1 cellular context compared by ENCODE assay signal in genomic region chr3:113695818-113696645, GRCh38.
A peak's percentile ranks its signal among the peaks of the same experiment; 100 is the strongest.
TF ChIP-seq lines count a peak whose summit lies in the region.

TSS of gene USF3 (minus strand) at chr3:113696642. CDS start at chr3:113674878, 21,764 bp downstream.

TF ChIP-seq in HepG2, 621 proteins besides CTCF, POLR2A, EP300 and RAD21 (continued from another document and continues in another):
- TF ChIP-seq RNF219 (CRISPR knock-in tag; IDR thresholded peaks at IDR 0.05) (no peak), ZNF225 (CRISPR knock-in tag; IDR thresholded peaks at IDR 0.05) (no peak), ZNF234 (CRISPR knock-in tag; conservative IDR thresholded peaks at IDR 0.05) (no peak), EEA1 (CRISPR knock-in tag; IDR thresholded peaks at IDR 0.05; ENCODE audit: borderline replicate concordance) (0 out of 2 replicates have a peak, but pooled peaks have one; percentile 49), ZFP36 (IDR thresholded peaks at IDR 0.05; ENCODE audit: borderline replicate concordance, low read depth, low read length, partially characterized antibody) (no peak), PBX2 (CRISPR knock-in tag; IDR thresholded peaks at IDR 0.05) (no peak), ZBTB37 (CRISPR knock-in tag; IDR thresholded peaks at IDR 0.05) (no peak), KDM5A (IDR thresholded peaks at IDR 0.05; ENCODE audit: borderline replicate concordance, low read length) (0 out of 2 replicates have a peak, but pooled peaks have one; percentile 24), PHF20 (CRISPR knock-in tag; IDR thresholded peaks at IDR 0.05) (peak; percentile 23; the same call in 1 of the 2 replicates), HOXA3 (CRISPR knock-in tag; IDR thresholded peaks at IDR 0.05) (peak; percentile 65), HIC2 (CRISPR knock-in tag; IDR thresholded peaks at IDR 0.05; ENCODE audit: low read depth) (no peak), TARDBP (CRISPR knock-in tag; IDR thresholded peaks at IDR 0.05) (no peak; the same call in 1 of the 2 replicates), MAFF (IDR thresholded peaks at IDR 0.05; ENCODE audit: low read depth, low read length) (no peak), UBTF (CRISPR knock-in tag; IDR thresholded peaks at IDR 0.05) (peak; percentile 66), ZNF781 (CRISPR knock-in tag; IDR thresholded peaks at IDR 0.05; ENCODE audit: borderline replicate concordance, not compliant biosample characterization) (no peak), NFYB (CRISPR knock-in tag; IDR thresholded peaks at IDR 0.05) (no peak), ZFX (CRISPR knock-in tag; IDR thresholded peaks at IDR 0.05; ENCODE audit: low read depth) (peak; percentile 73), ZFY (CRISPR knock-in tag; IDR thresholded peaks at IDR 0.05) (peak; percentile 82), PAWR (CRISPR knock-in tag; IDR thresholded peaks at IDR 0.05; ENCODE audit: borderline replicate concordance) (no peak), CSRNP1 (CRISPR knock-in tag; IDR thresholded peaks at IDR 0.05) (no peak), ZNF816 (CRISPR knock-in tag; IDR thresholded peaks at IDR 0.05; ENCODE audit: borderline replicate concordance) (peak; percentile 55; the same call in 1 of the 2 replicates), PAX8 (CRISPR knock-in tag; IDR thresholded peaks at IDR 0.05; ENCODE audit: borderline replicate concordance) (no peak), CEBPB (IDR thresholded peaks at IDR 0.05; ENCODE audit: borderline replicate concordance, low read depth, low read length) (no peak), NR0B2 (CRISPR knock-in tag; IDR thresholded peaks at IDR 0.05) (peak; percentile 57; the same call in 1 of the 2 replicates), CREBL2 (CRISPR knock-in tag; IDR thresholded peaks at IDR 0.05; ENCODE audit: borderline replicate concordance) (no peak), ZNF7 (CRISPR knock-in tag; IDR thresholded peaks at IDR 0.05) (no peak), ZNF44 (CRISPR knock-in tag; IDR thresholded peaks at IDR 0.05) (no peak), SSRP1 (CRISPR knock-in tag; IDR thresholded peaks at IDR 0.05) (no peak), ZNF446 (CRISPR knock-in tag; IDR thresholded peaks at IDR 0.05) (no peak), IKZF1 (IDR thresholded peaks at IDR 0.05) (no peak), ZNF317 (CRISPR knock-in tag; IDR thresholded peaks at IDR 0.05) (no peak), ZNF772 (CRISPR knock-in tag; IDR thresholded peaks at IDR 0.05) (no peak; the same call in 1 of the 2 replicates), SIX4 (CRISPR knock-in tag; IDR thresholded peaks at IDR 0.05) (no peak), GLMP (CRISPR knock-in tag; IDR thresholded peaks at IDR 0.05; ENCODE audit: borderline replicate concordance) (no peak), ZSCAN30 (CRISPR knock-in tag; IDR thresholded peaks at IDR 0.05) (no peak), HOXD1 (CRISPR knock-in tag; IDR thresholded peaks at IDR 0.05) (no peak), PBX3 (CRISPR knock-in tag; IDR thresholded peaks at IDR 0.05; ENCODE audit: borderline replicate concordance) (no peak), ZNF326 (CRISPR knock-in tag; IDR thresholded peaks at IDR 0.05; ENCODE audit: borderline replicate concordance) (no peak), ZNF296 (CRISPR knock-in tag; conservative IDR thresholded peaks at IDR 0.05) (no peak), ZNF576 (CRISPR knock-in tag; IDR thresholded peaks at IDR 0.05) (no peak), ZNF136 (CRISPR knock-in tag; IDR thresholded peaks at IDR 0.05; ENCODE audit: low read depth) (no peak), MYNN (CRISPR knock-in tag; IDR thresholded peaks at IDR 0.05; ENCODE audit: low read depth) (no peak), ZNF33B (CRISPR knock-in tag; IDR thresholded peaks at IDR 0.05) (no peak), SOX6 (IDR thresholded peaks at IDR 0.05) (no peak), SOX6 (CRISPR knock-in tag; IDR thresholded peaks at IDR 0.05) (no peak), ZNF501 (CRISPR knock-in tag; IDR thresholded peaks at IDR 0.05) (no peak), MLLT10 (CRISPR knock-in tag; IDR thresholded peaks at IDR 0.05) (no peak), CEBPZ (IDR thresholded peaks at IDR 0.05; ENCODE audit: low read length) (no peak), ZNF441 (CRISPR knock-in tag; IDR thresholded peaks at IDR 0.05; ENCODE audit: borderline replicate concordance) (peak; percentile 10; the same call in 1 of the 2 replicates)
